12 cellular contexts compared by ENCODE assay signal in the genomic region with DNA sequence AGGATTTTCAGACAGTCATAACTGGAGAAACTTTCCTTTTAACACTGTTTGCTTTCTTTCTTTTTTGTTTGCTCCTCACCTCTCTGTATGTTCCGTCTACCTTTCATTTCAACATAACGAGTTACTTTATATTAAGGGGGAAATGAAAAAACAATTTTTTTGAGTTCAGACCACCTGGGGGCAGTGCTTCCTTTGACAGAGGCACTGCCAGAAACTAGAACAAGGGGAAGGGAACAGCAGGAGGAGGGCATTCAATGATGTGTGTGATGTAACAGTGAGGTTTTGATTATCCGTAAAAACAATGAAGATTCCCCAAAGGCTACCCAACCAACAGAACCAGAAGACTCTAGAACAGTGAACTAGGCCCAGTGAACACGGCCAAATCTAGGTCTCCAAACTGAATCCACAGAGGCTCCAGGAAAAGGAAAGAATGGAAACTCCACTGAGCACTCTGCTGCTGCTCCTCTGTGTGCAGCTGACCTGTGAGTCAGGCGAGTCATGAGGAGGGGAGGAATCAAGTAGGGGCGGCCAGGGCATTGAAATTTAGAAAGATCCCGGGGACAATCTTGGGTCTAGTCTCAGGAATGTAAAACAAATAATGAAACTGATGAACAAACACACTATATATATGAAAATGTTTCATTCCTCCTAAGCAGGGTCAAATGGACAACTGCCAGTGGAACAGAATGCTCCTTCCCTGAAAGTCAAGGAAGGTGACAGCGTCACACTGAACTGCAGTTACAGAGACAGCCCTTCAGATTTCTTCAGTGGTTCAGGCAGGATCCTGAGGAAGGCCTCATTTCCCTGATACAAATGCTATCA.
DNase-seq lines count a peak whose midpoint lies in the region; ATAC-seq and TF ChIP-seq lines count a peak whose summit lies in the region.
"Had no signal": no experiment of that assay in that cellular context is flagged by ENCODE, and none has a peak within 500 bp of the region (broad histone marks: within the 10 kb centered on the region; RNA-seq: fewer than 3 reads in every experiment).

No MANE protein-coding gene starts in this region.

- H2AFZ ChIP-seq in ACC112 (ENCODE audit: low read length, unreplicated experiment): peak overlapping the region; percentile 59
- no peak overlapping the region for H2AFZ ChIP-seq in GM23338

- H3K4me2 ChIP-seq in GM23338: peak overlapping the region; percentile 31; the same call in 1 of the 2 replicates

- peaks cover 39% of the 10 kb centered on the region for H3K4me1 Mint-ChIP-seq in GM23338
- H3K4me1 Mint-ChIP-seq in T-helper 1 cell treated with Interleukin-12 subunit alpha and Interleukin-12 subunit beta and Interleukin-4 antibody, amounts not matched to agents 30 μg/mL and 1 μg/mL, for 36 hours (ENCODE audit: low read depth): peaks cover 2% of the 10 kb centered on the region
- H3K4me1 Mint-ChIP-seq in activated CD4-positive, alpha-beta memory T cell treated with anti-CD3 and anti-CD28 coated beads for 36 hours (ENCODE audit: low read depth): no peaks in the 10 kb centered on the region

- CTCF ChIA-PET in activated CD4-positive, alpha-beta memory T cell treated with anti-CD3 and anti-CD28 coated beads for 36 hours (lab: Charles Lee): no interaction called here

- H3K4me1 ChIP-seq in ACC112 (ENCODE audit: control insufficient read depth, insufficient read depth, low read length, unreplicated experiment): peaks cover 41% of the 10 kb centered on the region
- H3K4me1 ChIP-seq in GM23338 (ENCODE audit: insufficient read depth): peaks cover 34% of the 10 kb centered on the region
- H3K4me1 ChIP-seq: SJSA1 had no signal

- no peak overlapping the region for H3K4me3 ChIP-seq in ACC112 (ENCODE audit: low read depth, low read length)
- no peak overlapping the region for H3K4me3 ChIP-seq in GM23338
- H3K4me3 ChIP-seq: lung, SJSA1 had no signal

- no peaks in the 10 kb centered on the region for H4K20me1 ChIP-seq in GM23338 (replicated peaks; ENCODE audit: insufficient read depth)

- no peaks in the 10 kb centered on the region; the same call in 2 of the 3 replicates for H3K9me3 Mint-ChIP-seq in GM23338
- no peaks in the 10 kb centered on the region for H3K9me3 Mint-ChIP-seq in T-helper 1 cell treated with Interleukin-12 subunit alpha and Interleukin-12 subunit beta and Interleukin-4 antibody, amounts not matched to agents 30 μg/mL and 1 μg/mL, for 36 hours
- H3K9me3 Mint-ChIP-seq in activated CD4-positive, alpha-beta memory T cell treated with anti-CD3 and anti-CD28 coated beads for 36 hours: no peaks in the 10 kb centered on the region

- H3K36me3 ChIP-seq in ACC112 (ENCODE audit: insufficient read depth, low read length) (no peaks in the 10 kb centered on the region), GM23338 (ENCODE audit: insufficient read depth) (no peaks in the 10 kb centered on the region)
- H3K36me3 ChIP-seq: SJSA1 had no signal

- intact Hi-C loops in activated CD4-positive, alpha-beta memory T cell treated with anti-CD3 and anti-CD28 coated beads for 36 hours (cut with micrococcal nuclease): no loop called here

- H3K27me3 Mint-ChIP-seq in GM23338 (ENCODE audit: insufficient read depth, low read depth, poor library complexity): peaks cover 3% of the 10 kb centered on the region
- no peaks in the 10 kb centered on the region for H3K27me3 Mint-ChIP-seq in T-helper 1 cell treated with Interleukin-12 subunit alpha and Interleukin-12 subunit beta and Interleukin-4 antibody, amounts not matched to agents 30 μg/mL and 1 μg/mL, for 36 hours (ENCODE audit: low read depth)
- no peaks in the 10 kb centered on the region for H3K27me3 Mint-ChIP-seq in activated CD4-positive, alpha-beta memory T cell treated with anti-CD3 and anti-CD28 coated beads for 36 hours

- peak overlapping the region; percentile 82 for H3K27ac Mint-ChIP-seq in GM23338
- peak overlapping the region; percentile 20 for H3K27ac Mint-ChIP-seq in T-helper 1 cell treated with Interleukin-12 subunit alpha and Interleukin-12 subunit beta and Interleukin-4 antibody, amounts not matched to agents 30 μg/mL and 1 μg/mL, for 36 hours
- H3K27ac Mint-ChIP-seq in activated CD4-positive, alpha-beta memory T cell treated with anti-CD3 and anti-CD28 coated beads for 36 hours: no peak overlapping the region

- no peaks in the 10 kb centered on the region for H3F3A ChIP-seq in GM23338 (replicated peaks; ENCODE audit: low read depth)

- peaks cover 4% of the 10 kb centered on the region; the same call in 1 of the 2 replicates for H3K27me3 ChIP-seq in ACC112 (ENCODE audit: insufficient read depth, low read length)
- no peaks in the 10 kb centered on the region for H3K27me3 ChIP-seq in GM23338 (ENCODE audit: insufficient read depth)
- H3K27me3 ChIP-seq: SJSA1 had no signal

- peak; percentile 46 to 54 for TF ChIP-seq CTCF in GM23338 (conservative IDR thresholded peaks at IDR 0.05; ENCODE audit: low read depth in 2 of 2)

- H3K27ac ChIP-seq in ACC112 (ENCODE audit: low read depth, low read length) (peak overlapping the region; percentile 44), GM23338 (ENCODE audit: low read depth) (no peak overlapping the region)
- H3K27ac ChIP-seq: SJSA1 had no signal

- POLR2A ChIA-PET in activated CD4-positive, alpha-beta memory T cell treated with anti-CD3 and anti-CD28 coated beads for 36 hours (lab: Charles Lee): no interaction called here

- H3K79me2 ChIP-seq in ACC112 (ENCODE audit: control insufficient read depth, insufficient read depth, low read length, unreplicated experiment) (no peaks in the 10 kb centered on the region), GM23338 (replicated peaks; ENCODE audit: insufficient read depth) (no peaks in the 10 kb centered on the region)

- no peak overlapping the region for H3K4me3 Mint-ChIP-seq in GM23338
- no peak overlapping the region for H3K4me3 Mint-ChIP-seq in T-helper 1 cell treated with Interleukin-12 subunit alpha and Interleukin-12 subunit beta and Interleukin-4 antibody, amounts not matched to agents 30 μg/mL and 1 μg/mL, for 36 hours
- no peak overlapping the region for H3K4me3 Mint-ChIP-seq in activated CD4-positive, alpha-beta memory T cell treated with anti-CD3 and anti-CD28 coated beads for 36 hours

- H3K9me2 ChIP-seq in GM23338 (ENCODE audit: insufficient read depth): peaks cover 4% of the 10 kb centered on the region; the same call in 1 of the 2 replicates

- ATAC-seq in GM23338 (peak; percentile 88), GM18867 (IDR thresholded peaks at IDR 0.05; ENCODE audit: unreplicated experiment) (no peak)

- DNase-seq in GM23338 (ENCODE audit: low spot score): peak; percentile 46
- DNase-seq in iris pigment epithelial cell (ENCODE audit: low read depth): peak; percentile 4
- no peak for DNase-seq in hepatic stellate cell (ENCODE audit: low spot score)
- no peak for DNase-seq in DMS153 treated with DMSO at 0.1 percent for 48 hours (lab: John Stamatoyannopoulos, UW; ENCODE audit: unreplicated experiment)
- DNase-seq in activated CD4-positive, alpha-beta memory T cell treated with anti-CD3 and anti-CD28 coated beads for 36 hours: no peak
- DNase-seq: DMS79 treated with DMSO at 0.1 percent for 48 hours, NCI-H1417 treated with DMSO at 0.1 percent for 48 hours had no signal

- H3K36me3 Mint-ChIP-seq in GM23338 (ENCODE audit: low read depth): no peaks in the 10 kb centered on the region
- H3K36me3 Mint-ChIP-seq in T-helper 1 cell treated with Interleukin-12 subunit alpha and Interleukin-12 subunit beta and Interleukin-4 antibody, amounts not matched to agents 30 μg/mL and 1 μg/mL, for 36 hours (ENCODE audit: low read depth): no peaks in the 10 kb centered on the region
- H3K36me3 Mint-ChIP-seq in activated CD4-positive, alpha-beta memory T cell treated with anti-CD3 and anti-CD28 coated beads for 36 hours: no peaks in the 10 kb centered on the region

TF ChIP-seq in GM23338, 12 proteins besides CTCF, POLR2A, EP300 and RAD21 (continues in another document):
- no peak for TF ChIP-seq EZH2 (IDR thresholded peaks at IDR 0.05; ENCODE audit: low read depth, unreplicated experiment)
- no peak for TF ChIP-seq ZNF331 (CRISPR knock-in tag; IDR thresholded peaks at IDR 0.05; ENCODE audit: low read depth)
- TF ChIP-seq, protein P1, sequence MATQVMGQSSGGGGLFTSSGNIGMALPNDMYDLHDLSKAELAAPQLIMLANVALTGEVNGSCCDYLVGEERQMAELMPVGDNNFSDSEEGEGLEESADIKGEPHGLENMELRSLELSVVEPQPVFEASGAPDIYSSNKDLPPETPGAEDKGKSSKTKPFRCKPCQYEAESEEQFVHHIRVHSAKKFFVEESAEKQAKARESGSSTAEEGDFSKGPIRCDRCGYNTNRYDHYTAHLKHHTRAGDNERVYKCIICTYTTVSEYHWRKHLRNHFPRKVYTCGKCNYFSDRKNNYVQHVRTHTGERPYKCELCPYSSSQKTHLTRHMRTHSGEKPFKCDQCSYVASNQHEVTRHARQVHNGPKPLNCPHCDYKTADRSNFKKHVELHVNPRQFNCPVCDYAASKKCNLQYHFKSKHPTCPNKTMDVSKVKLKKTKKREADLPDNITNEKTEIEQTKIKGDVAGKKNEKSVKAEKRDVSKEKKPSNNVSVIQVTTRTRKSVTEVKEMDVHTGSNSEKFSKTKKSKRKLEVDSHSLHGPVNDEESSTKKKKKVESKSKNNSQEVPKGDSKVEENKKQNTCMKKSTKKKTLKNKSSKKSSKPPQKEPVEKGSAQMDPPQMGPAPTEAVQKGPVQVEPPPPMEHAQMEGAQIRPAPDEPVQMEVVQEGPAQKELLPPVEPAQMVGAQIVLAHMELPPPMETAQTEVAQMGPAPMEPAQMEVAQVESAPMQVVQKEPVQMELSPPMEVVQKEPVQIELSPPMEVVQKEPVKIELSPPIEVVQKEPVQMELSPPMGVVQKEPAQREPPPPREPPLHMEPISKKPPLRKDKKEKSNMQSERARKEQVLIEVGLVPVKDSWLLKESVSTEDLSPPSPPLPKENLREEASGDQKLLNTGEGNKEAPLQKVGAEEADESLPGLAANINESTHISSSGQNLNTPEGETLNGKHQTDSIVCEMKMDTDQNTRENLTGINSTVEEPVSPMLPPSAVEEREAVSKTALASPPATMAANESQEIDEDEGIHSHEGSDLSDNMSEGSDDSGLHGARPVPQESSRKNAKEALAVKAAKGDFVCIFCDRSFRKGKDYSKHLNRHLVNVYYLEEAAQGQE (IDR thresholded peaks at IDR 0.05; ENCODE audit: unreplicated experiment): no peak
- no peak for TF ChIP-seq JUNB (IDR thresholded peaks at IDR 0.05; ENCODE audit: unreplicated experiment)

Comparison
In these comparisons a context has a peak if more than half of its experiments do, and no peak if none do; other contexts are left out.
1. DNase-seq: peak in GM23338 (single experiment) and iris pigment epithelial cell (single experiment); none in hepatic stellate cell (single experiment), DMS153 treated with DMSO at 0.1 percent for 48 hours (single experiment) and activated CD4-positive, alpha-beta memory T cell treated with anti-CD3 and anti-CD28 coated beads for 36 hours (single experiment).